Comparison of ENCODE assay signal across 8 cellular contexts in the genomic region with DNA sequence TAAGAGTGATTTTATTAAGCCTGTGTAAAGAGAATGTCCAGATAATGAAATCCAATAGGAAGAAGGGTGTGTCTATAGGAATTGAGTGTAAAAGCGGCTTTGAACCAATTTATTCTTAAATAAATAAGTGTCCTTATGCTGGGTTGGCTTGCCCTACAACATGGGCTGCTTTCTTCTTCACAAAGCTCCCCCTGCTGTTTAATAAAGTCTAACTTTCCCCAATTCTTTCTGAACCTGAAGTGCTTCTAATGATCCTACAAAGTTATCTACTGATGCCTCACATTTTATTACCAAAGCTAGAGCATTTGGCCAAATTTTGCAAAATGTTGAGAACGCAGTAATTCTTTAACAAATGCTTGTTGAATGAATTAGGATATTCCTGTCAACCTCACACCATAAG. TPM values are rescaled to one million over a fixed set of nuclear protein-coding genes. Genes with fewer than 3 reads are reported as not detected.
DNase-seq lines count a peak whose midpoint lies in the region; ATAC-seq and TF ChIP-seq lines count a peak whose summit lies in the region.

No MANE protein-coding gene starts in this region.

- H3K27ac ChIP-seq in PC-3 (ENCODE audit: low read length) (no peak overlapping the region), esophagus squamous epithelium (no peak overlapping the region)

- no peaks in the 10 kb centered on the region for H3K4me1 ChIP-seq in PC-3 (ENCODE audit: insufficient read depth, low read length)
- peaks cover 0 to 6% (median 0%) of the 10 kb centered on the region in 3 donors for H3K4me1 ChIP-seq in esophagus squamous epithelium

- no peaks in the 10 kb centered on the region for H3K36me3 Mint-ChIP-seq in osteocyte (ENCODE audit: unreplicated experiment)

- H3K27me3 Mint-ChIP-seq in osteocyte (ENCODE audit: unreplicated experiment) = peaks cover 7% of the 10 kb centered on the region

- H3K4me1 Mint-ChIP-seq in osteocyte (ENCODE audit: unreplicated experiment) = no peaks in the 10 kb centered on the region

- TF ChIP-seq POLR2A in esophagus squamous epithelium (IDR thresholded peaks at IDR 0.05) = no peak

- ATAC-seq in PC-3 = peak; percentile 66
- ATAC-seq in HG02610 (IDR thresholded peaks at IDR 0.05; ENCODE audit: unreplicated experiment) = no peak

- no peak overlapping the region for H3K4me2 ChIP-seq in PC-3 (ENCODE audit: low read length)

- POLR2A ChIA-PET in PC-3 (lab: Charles Lee; ENCODE audit: unreplicated experiment) = interaction anchor here (0.6 kb wide), 1 partner anchor 36 kb away, joined by 3 read pairs; a partner anchor contains a TSS

- H3K36me3 ChIP-seq in PC-3 (ENCODE audit: low read depth, low read length) (no peaks in the 10 kb centered on the region), esophagus squamous epithelium (no peaks in the 10 kb centered on the region)

- H3K4me3 Mint-ChIP-seq in osteocyte (ENCODE audit: unreplicated experiment) = no peak overlapping the region

- H3K4me3 ChIP-seq in PC-3 (ENCODE audit: low read length) (no peak overlapping the region), esophagus squamous epithelium (no peak overlapping the region)

- no TSS peak for BruUV-seq in PC-3 (replicated peaks; lab: Mats Ljungman, UMichigan)

- H3K27me3 ChIP-seq in PC-3 (ENCODE audit: low read length) = no peaks in the 10 kb centered on the region
- no peaks in the 10 kb centered on the region for H3K27me3 ChIP-seq in esophagus squamous epithelium

- TF ChIP-seq CTCF in PC-3 (conservative IDR thresholded peaks at IDR 0.05; ENCODE audit: low read depth, low read length) (peak; percentile 72), esophagus squamous epithelium (IDR thresholded peaks at IDR 0.05) (peak in 5 of 6 experiments; percentile 34 to 64 (median 42)), osteocyte (IDR thresholded peaks at IDR 0.05) (peak; percentile 63)

- H3K9me3 ChIP-seq in PC-3 (ENCODE audit: low read length) = no peaks in the 10 kb centered on the region
- H3K9me3 ChIP-seq in esophagus squamous epithelium = no peaks in the 10 kb centered on the region

- H4K20me1 ChIP-seq in PC-3 (ENCODE audit: low read length) = no peaks in the 10 kb centered on the region

- WGBS in esophagus squamous epithelium, 2 donors = 52% methylated on average over 2 of the region's 2 CpGs

- no peak overlapping the region for H3K9ac ChIP-seq in PC-3 (ENCODE audit: low read length)

- no peak overlapping the region for H3K27ac Mint-ChIP-seq in osteocyte (ENCODE audit: unreplicated experiment)

- DNase-seq in NCI-H82 (lab: John Stamatoyannopoulos, UW) (peak; percentile 47), NCI-H82 treated with DMSO at 0.1 percent for 48 hours (lab: John Stamatoyannopoulos, UW; ENCODE audit: unreplicated experiment) (no peak), PC-3 (peak; percentile 70), esophagus squamous epithelium (lab: John Stamatoyannopoulos, UW) (no peak), osteocyte (ENCODE audit: extremely low spot score, unreplicated experiment) (no peak), NCI-H524 treated with DMSO at 0.1 percent for 48 hours (lab: John Stamatoyannopoulos, UW) (no peak), GOT3 (lab: John Stamatoyannopoulos, UW) (no peak)

- H3K9me3 Mint-ChIP-seq in osteocyte (ENCODE audit: unreplicated experiment) = no peaks in the 10 kb centered on the region

- H3K79me2 ChIP-seq in PC-3 (ENCODE audit: low read length) = no peaks in the 10 kb centered on the region

- no peaks in the 10 kb centered on the region for H3F3A ChIP-seq in PC-3 (ENCODE audit: low read length, unreplicated experiment)

- no peak overlapping the region for H2AFZ ChIP-seq in PC-3 (ENCODE audit: low read length)

- CTCF ChIA-PET in PC-3 (lab: Charles Lee) = no interaction called here

- no peaks in the 10 kb centered on the region for H3K9me2 ChIP-seq in PC-3 (replicated peaks; ENCODE audit: low read length)

- intact Hi-C loops in PC-3 (cut with micrococcal nuclease) (loop anchor here (1.0 to 5.0 kb wide), 5 partner anchors 51 to 206 kb away; a partner anchor contains a TSS), esophagus squamous epithelium (cut with DNase I) (no loop called here)

RNA-seq across cellular contexts. Expression of a gene that starts 36.3 kb away (rescaled TPM):
- total RNA-seq in PC-3 (2014; rRNA removed) (6.9 and 10.9 TPM in 2 replicates), esophagus squamous epithelium (10 to 100 TPM in 1 of 4 donors, 1 to 10 TPM in 3; 4.1 to 10.7 (median 5.6) TPM), osteocyte (9.1 and 9.9 TPM in 2 replicates)

RNA-seq across cellular contexts. Expression of a gene that starts 50.7 kb away (rescaled TPM):
- total RNA-seq in PC-3 (2014; rRNA removed) (16.0 and 21.8 TPM in 2 replicates), esophagus squamous epithelium (10 to 100 TPM; 16.1 to 30.7 (median 22.9) TPM), osteocyte (0.65 and 0.89 TPM in 2 replicates)

Comparison
In these comparisons a context has a peak if more than half of its experiments do, and no peak if none do; other contexts are left out.
1. DNase-seq: peak in NCI-H82 (single experiment) and PC-3 (single experiment); none in NCI-H82 treated with DMSO at 0.1 percent for 48 hours (single experiment), esophagus squamous epithelium (single experiment), osteocyte (single experiment), NCI-H524 treated with DMSO at 0.1 percent for 48 hours (single experiment) and GOT3 (single experiment).
2. Peak in every context shown above with its lines, with median percentiles within 50 percentile points of each other: CTCF ChIP-seq.